In genomic region chr11:97280347-97280746, GRCh38 we compare ENCODE assay signal across 25 cellular contexts.
"Had no signal": no experiment of that assay in that cellular context is flagged by ENCODE, and none has a peak within 500 bp of the region (broad histone marks: within the 10 kb centered on the region; RNA-seq: fewer than 3 reads in every experiment).

No MANE protein-coding gene starts in this region.

- H3K4me3 ChIP-seq: stomach, suprapubic skin, testis, thoracic aorta, thyroid gland, tibial artery, tibial nerve, transverse colon, upper lobe of left lung, upper lobe of right lung, uterus, vagina had no signal

- H3K36me3 ChIP-seq: stomach, suprapubic skin, thoracic aorta, thyroid gland, tibial artery, tibial nerve, transverse colon, upper lobe of left lung, upper lobe of right lung, uterus, vagina had no signal

- H3K4me1 ChIP-seq: stomach, suprapubic skin, testis, thyroid gland, tibial artery, tibial nerve, transverse colon, upper lobe of left lung, upper lobe of right lung, uterus, vagina had no signal

- H3K9me3 ChIP-seq: suprapubic skin, testis, thoracic aorta, thyroid gland, upper lobe of right lung, uterus, vagina had no signal

- H3K27ac ChIP-seq: stomach, suprapubic skin, testis, thoracic aorta, thyroid gland, tibial artery, tibial nerve, transverse colon, upper lobe of left lung, upper lobe of right lung, uterus, vagina had no signal

- H3K27me3 ChIP-seq: stomach, suprapubic skin, testis, thyroid gland, tibial artery, tibial nerve, transverse colon, upper lobe of left lung, upper lobe of right lung, uterus, vagina had no signal

- ATAC-seq: stimulated activated memory B cell treated with anti-CD40 and anti-IgM and Interleukin-4, amounts not matched to agents 10 μg/mL and 1 μg/mL and 100 μg/mL, for 72 hours; stimulated activated naive B cell treated with anti-CD40 and anti-IgM and Interleukin-4, amounts not matched to agents 10 μg/mL and 1 μg/mL and 100 μg/mL, for 72 hours; stimulated activated naive CD8-positive, alpha-beta T cell treated with anti-CD3 and anti-CD28 coated beads, Interleukin-15, amount 100 ng/mL, for 72 hours; stimulated activated naive CD8-positive, alpha-beta T cell treated with anti-CD3 and anti-CD28 coated beads, Interleukin-15, Interleukin-2, amounts not matched to agents 100 U/mL and 50 U/mL, for 24 hours had no signal

- DNase-seq: stimulated activated CD4-positive, alpha-beta T cell treated with anti-CD3 and anti-CD28 coated beads, Interleukin-2, amount 100 ng/mL, for 48 hours; stimulated activated CD4-positive, alpha-beta T cell treated with anti-CD3 and anti-CD28 coated beads, Interleukin-4, amount 100 ng/mL, for 1 hour; stimulated activated CD4-positive, alpha-beta T cell treated with anti-CD3 and anti-CD28 coated beads, Interleukin-4, amount 100 ng/mL, for 24 hours; stimulated activated CD4-positive, alpha-beta T cell treated with anti-CD3 and anti-CD28 coated beads, Interleukin-4, amount 100 ng/mL, for 4 hours; stimulated activated CD8-positive, alpha-beta memory T cell treated with anti-CD3 and anti-CD28 coated beads, Interleukin-4, amount 100 ng/mL, for 48 hours; stimulated activated naive B cell treated with anti-CD40 and anti-IgM and Interleukin-4, amounts not matched to agents 10 μg/mL and 1 μg/mL and 100 μg/mL, for 72 hours; stimulated activated naive CD4-positive, alpha-beta T cell; stimulated activated naive CD4-positive, alpha-beta T cell treated with Interleukin-2 at 50 U/mL for 16 hours; stimulated activated naive CD8-positive, alpha-beta T cell treated with anti-CD3 and anti-CD28 coated beads, Interleukin-15, amount 100 ng/mL, for 72 hours; stimulated activated naive CD8-positive, alpha-beta T cell treated with anti-CD3 and anti-CD28 coated beads, Interleukin-15, Interleukin-2, amounts not matched to agents 100 U/mL and 50 U/mL, for 24 hours; stomach; substantia nigra; testis; thyroid gland; tibial artery; transverse colon; trophoblast cell; upper lobe of left lung; upper lobe of right lung; uterus had no signal
